3 cellular contexts compared by ENCODE assay signal in genomic region chr2:124586210-124586609, GRCh38.
"Had no signal": no experiment of that assay in that cellular context is flagged by ENCODE, and none has a peak within 500 bp of the region (broad histone marks: within the 10 kb centered on the region; RNA-seq: fewer than 3 reads in every experiment).

No MANE protein-coding gene starts in this region.

- DNase-seq: GDM1, GF-D8 had no signal

- H3K4me3 ChIP-seq: GM12878 had no signal
